In the genomic region with DNA sequence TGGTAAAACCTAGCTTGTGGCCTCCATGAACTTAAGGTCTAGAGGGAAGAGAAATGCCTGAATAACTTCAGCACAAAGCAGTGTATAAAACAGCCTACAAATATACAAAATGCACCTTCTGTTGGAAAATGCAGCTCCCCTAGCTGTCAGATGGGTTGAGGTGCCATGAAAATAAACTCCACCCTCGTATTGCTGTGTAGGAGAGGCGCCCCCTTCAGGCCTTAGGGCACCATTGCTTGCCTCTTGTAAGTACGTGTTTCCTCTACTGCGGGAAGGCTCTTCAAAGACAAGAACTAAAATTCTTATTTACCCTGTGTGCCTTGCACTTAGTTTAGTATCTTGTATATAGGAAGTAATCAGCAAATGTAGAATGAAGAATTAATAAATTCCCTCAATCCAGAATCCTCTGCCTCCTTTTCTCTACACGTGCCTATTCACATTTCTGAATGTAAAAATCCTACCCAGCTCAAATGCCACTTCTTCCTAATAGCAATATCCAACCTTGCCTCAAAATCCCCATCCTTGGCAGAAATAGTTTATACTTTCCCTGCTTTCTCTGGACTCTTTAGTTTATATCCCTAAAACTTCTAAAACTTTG, we compare ENCODE assay signal across 8 cellular contexts.
A peak's percentile ranks its signal among the peaks of the same experiment; 100 is the strongest.
DNase-seq lines count a peak whose midpoint lies in the region; ATAC-seq, FAIRE-seq and TF ChIP-seq lines count a peak whose summit lies in the region.

No MANE protein-coding gene starts in this region.

- H3K56ac ChIP-seq in mesendoderm (ENCODE audit: low read length) = no peak overlapping the region

- H3K4me3 Mint-ChIP-seq in CD14-positive monocyte = peak overlapping the region in 1 of 2 donors; percentile 13

- H3K4me2 ChIP-seq in mesendoderm (ENCODE audit: low read length) = no peak overlapping the region

- no peak overlapping the region for H3K4ac ChIP-seq in mesendoderm (ENCODE audit: low read depth, low read length)

- H3K4me3 ChIP-seq in bronchial epithelial cell (ENCODE audit: low read depth, low read length) = no peak overlapping the region
- H3K4me3 ChIP-seq in mesendoderm (ENCODE audit: low read length) = no peak overlapping the region
- H3K4me3 ChIP-seq in sigmoid colon = no peak overlapping the region

- H3K23ac ChIP-seq in mesendoderm (ENCODE audit: low read length) = no peak overlapping the region

- H3K27me3 ChIP-seq in bronchial epithelial cell (ENCODE audit: control insufficient read depth, insufficient read depth, low read length) (no peaks in the 10 kb centered on the region), mesendoderm (ENCODE audit: insufficient read depth, low read length, poor library complexity) (no peaks in the 10 kb centered on the region), sigmoid colon (no peaks in the 10 kb centered on the region)

- no CpG with 5 or more reads among the region's 5 CpGs for WGBS in mesendoderm (ENCODE audit: extremely low coverage, insufficient coverage, low lambda C conversion rate)
- WGBS in sigmoid colon, 2 donors = 54 to 55% methylated on average over 5 of the region's 5 CpGs

- no peak overlapping the region for H4K5ac ChIP-seq in mesendoderm (ENCODE audit: low read length)

- peak; percentile 84 for ATAC-seq in GM18517 (IDR thresholded peaks at IDR 0.05; ENCODE audit: unreplicated experiment)
- peak; percentile 68 for ATAC-seq in HG03095 (IDR thresholded peaks at IDR 0.05; ENCODE audit: unreplicated experiment)

- no peak overlapping the region for H3K18ac ChIP-seq in mesendoderm (ENCODE audit: low read length)

- H3K27ac ChIP-seq in mesendoderm (ENCODE audit: low read depth, low read length) (no peak overlapping the region), sigmoid colon (no peak overlapping the region)

- H3K79me2 ChIP-seq in mesendoderm (ENCODE audit: control insufficient read depth, insufficient read depth, low read length) = no peaks in the 10 kb centered on the region

- H4K8ac ChIP-seq in mesendoderm (ENCODE audit: low read depth, low read length) = no peak overlapping the region

- H3K79me1 ChIP-seq in mesendoderm (ENCODE audit: low read length) = no peaks in the 10 kb centered on the region

- H2BK15ac ChIP-seq in mesendoderm (replicated peaks; ENCODE audit: low read depth) = no peak overlapping the region

- TF ChIP-seq CTCF in CD14-positive monocyte (IDR thresholded peaks at IDR 0.05) = peak; percentile 92
- TF ChIP-seq CTCF in bronchial epithelial cell (IDR thresholded peaks at IDR 0.05; ENCODE audit: insufficient read depth, low read length, severe bottlenecking) = peak; percentile 87
- peak in 1 of 4 experiments; percentile 15 for TF ChIP-seq CTCF in sigmoid colon (IDR thresholded peaks at IDR 0.05)

- H3K36me3 ChIP-seq in bronchial epithelial cell (ENCODE audit: control insufficient read depth, insufficient read depth, low read length) (no peaks in the 10 kb centered on the region), mesendoderm (ENCODE audit: control insufficient read depth, insufficient read depth, low read length) (no peaks in the 10 kb centered on the region), sigmoid colon (no peaks in the 10 kb centered on the region)

- FAIRE-seq in bronchial epithelial cell (lab: Jason Lieb, UNC) (no peak), GM12891 (lab: Jason Lieb, UNC) (no peak)

- no peaks in the 10 kb centered on the region for H3K9me3 ChIP-seq in sigmoid colon

- no peak overlapping the region for H2BK120ac ChIP-seq in mesendoderm (ENCODE audit: low read depth, low read length)

- no peaks in the 10 kb centered on the region for H3K27me3 Mint-ChIP-seq in CD14-positive monocyte (ENCODE audit: low read depth in 3 of 3)

- TF ChIP-seq EP300 in sigmoid colon (IDR thresholded peaks at IDR 0.05) = no peak

- no peak overlapping the region for H3K27ac Mint-ChIP-seq in CD14-positive monocyte

- no peak overlapping the region for H3K9ac ChIP-seq in mesendoderm (ENCODE audit: low read length)

- H3K4me1 ChIP-seq in mesendoderm (ENCODE audit: control insufficient read depth, low read depth, low read length) (no peaks in the 10 kb centered on the region), sigmoid colon (no peaks in the 10 kb centered on the region)

- intact Hi-C loops in CD14-positive monocyte (cut with micrococcal nuclease) = loop anchor here (5.0 kb wide), 1 partner anchor 475 kb away; no protein-coding TSS in a partner anchor
- intact Hi-C loops in sigmoid colon (cut with DNase I) = no loop called here

- no peak overlapping the region for H2BK5ac ChIP-seq in mesendoderm (ENCODE audit: low read length)

- H2AK5ac ChIP-seq in mesendoderm (ENCODE audit: low read length) = no peak overlapping the region

- TF ChIP-seq POLR2A in GM12891 (IDR thresholded peaks at IDR 0.05; ENCODE audit: low read depth, low read length) (no peak), sigmoid colon (IDR thresholded peaks at IDR 0.05) (no peak)

- H3K36me3 Mint-ChIP-seq in CD14-positive monocyte = no peaks in the 10 kb centered on the region

- peaks cover 25% of the 10 kb centered on the region for H3K4me1 Mint-ChIP-seq in CD14-positive monocyte

- DNase-seq in CD14-positive monocyte (ENCODE audit: low spot score) = peak; percentile 66
- DNase-seq in NCI-H82 treated with DMSO at 0.1 percent for 48 hours (lab: John Stamatoyannopoulos, UW; ENCODE audit: unreplicated experiment) = peak; percentile 66
- peak; percentile 66 for DNase-seq in bronchial epithelial cell (ENCODE audit: low read depth)
- peak; percentile 91 for DNase-seq in mesendoderm
- DNase-seq in GM12891 (ENCODE audit: insufficient read length, low spot score) = no peak
- no peak for DNase-seq in sigmoid colon

- H3K9me3 Mint-ChIP-seq in CD14-positive monocyte = no peaks in the 10 kb centered on the region

TF ChIP-seq in GM12891, 5 proteins besides CTCF, POLR2A, EP300 and RAD21:
- TF ChIP-seq PAX5 (IDR thresholded peaks at IDR 0.05; ENCODE audit: insufficient read depth, low read length, severe bottlenecking) (no peak), POLR2AphosphoS5 (IDR thresholded peaks at IDR 0.05; ENCODE audit: low read depth, low read length) (no peak), SPI1 (IDR thresholded peaks at IDR 0.05; ENCODE audit: low read depth, low read length) (no peak)

Comparison
In these comparisons a context has a peak if more than half of its experiments do, and no peak if none do; other contexts are left out.
1. DNase-seq: peak in CD14-positive monocyte (single experiment), NCI-H82 treated with DMSO at 0.1 percent for 48 hours (single experiment), bronchial epithelial cell (single experiment) and mesendoderm (single experiment); none in GM12891 (single experiment) and sigmoid colon (single experiment).